In genomic region chr2:48444404-48444803, GRCh38 we compare ENCODE assay signal across 20 cellular contexts. TPM values are rescaled to one million over a fixed set of nuclear protein-coding genes. Genes with fewer than 3 reads are reported as not detected.
DNase-seq lines count a peak whose midpoint lies in the region; ATAC-seq, FAIRE-seq and TF ChIP-seq lines count a peak whose summit lies in the region.
"Had no signal": no experiment of that assay in that cellular context is flagged by ENCODE, and none has a peak within 500 bp of the region (broad histone marks: within the 10 kb centered on the region; RNA-seq: fewer than 3 reads in every experiment).

No MANE protein-coding gene starts in this region.

- H3K27ac ChIP-seq in Karpas-422 (ENCODE audit: low read length), result no peak overlapping the region
- H3K27ac ChIP-seq in kidney (ENCODE audit: low read depth in 2 of 2, low read length in 2 of 2), result no peak overlapping the region
- H3K27ac ChIP-seq: skin epidermis, upper lobe of right lung had no signal

- H3K9ac ChIP-seq in Karpas-422 (ENCODE audit: low read length) (no peak overlapping the region), kidney (ENCODE audit: low read length in 2 of 2) (no peak overlapping the region)

- no peaks in the 10 kb centered on the region for H3K9me2 ChIP-seq in Karpas-422 (replicated peaks; ENCODE audit: insufficient read depth, low read length)

- peaks cover 6% of the 10 kb centered on the region for H3K36me3 ChIP-seq in Karpas-422 (ENCODE audit: insufficient read depth, low read length)
- peaks cover 0 to 3% of the 10 kb centered on the region in 2 donors for H3K36me3 ChIP-seq in kidney (ENCODE audit: control insufficient read depth in 1 of 2, insufficient read depth in 2 of 2, low read length in 2 of 2)
- H3K36me3 ChIP-seq: BE2C, upper lobe of right lung had no signal

- H3K4me1 ChIP-seq in Karpas-422 (ENCODE audit: low read length) (peaks cover 64% of the 10 kb centered on the region), kidney (ENCODE audit: control insufficient read depth in 1 of 2, insufficient read depth in 1 of 2, low read depth in 1 of 2, low read length in 2 of 2) (peaks cover 16 to 29% of the 10 kb centered on the region in 2 donors)
- H3K4me1 ChIP-seq: BE2C had no signal

- H3K4me3 ChIP-seq in Karpas-422 (ENCODE audit: low read length) (no peak overlapping the region), kidney (ENCODE audit: low read length in 2 of 2) (peak overlapping the region; percentile 0 to 16), lower leg skin (ENCODE audit: low read depth, poor library complexity, severe bottlenecking) (no peak overlapping the region)
- H3K4me3 ChIP-seq: skin epidermis, upper lobe of right lung had no signal

- WGBS in lower leg skin, 2 donors, result 84 to 86% methylated on average over 2 of the region's 2 CpGs

- intact Hi-C loops in kidney (cut with DNase I) (no loop called here), lower leg skin (cut with DNase I; ENCODE audit: low total_unique reads) (no loop called here)
- intact Hi-C loops in activated naive CD4-positive, alpha-beta T cell treated with anti-CD3 and anti-CD28 coated beads for 36 hours (cut with micrococcal nuclease), result no loop called here

- TF ChIP-seq CTCF in kidney (IDR thresholded peaks at IDR 0.05; ENCODE audit: borderline replicate concordance, extremely low read depth, insufficient read depth) (no peak), lower leg skin (IDR thresholded peaks at IDR 0.05) (no peak)

- peaks cover 80% of the 10 kb centered on the region for H3K79me2 ChIP-seq in Karpas-422 (ENCODE audit: low read length)

- peaks cover 36% of the 10 kb centered on the region for H3K4me1 Mint-ChIP-seq in activated naive CD4-positive, alpha-beta T cell treated with anti-CD3 and anti-CD28 coated beads for 36 hours (ENCODE audit: low read depth)

- H3K27ac Mint-ChIP-seq in activated naive CD4-positive, alpha-beta T cell treated with anti-CD3 and anti-CD28 coated beads for 36 hours, result no peak overlapping the region

- H3K9me3 ChIP-seq in Karpas-422 (ENCODE audit: low read length) (no peaks in the 10 kb centered on the region), kidney (ENCODE audit: control insufficient read depth in 1 of 2, low read length in 2 of 2) (no peaks in the 10 kb centered on the region)
- H3K9me3 ChIP-seq: BE2C, upper lobe of right lung had no signal

- no peaks in the 10 kb centered on the region for H3K27me3 ChIP-seq in Karpas-422 (ENCODE audit: low read length)
- H3K27me3 ChIP-seq: BE2C, upper lobe of right lung had no signal

- no peak overlapping the region for H3K4me3 Mint-ChIP-seq in activated naive CD4-positive, alpha-beta T cell treated with anti-CD3 and anti-CD28 coated beads for 36 hours

- no peaks in the 10 kb centered on the region for H3K27me3 Mint-ChIP-seq in activated naive CD4-positive, alpha-beta T cell treated with anti-CD3 and anti-CD28 coated beads for 36 hours (ENCODE audit: low read depth)

- ATAC-seq in GM18511 (IDR thresholded peaks at IDR 0.05; ENCODE audit: unreplicated experiment) (peak; percentile 15), GM21447 (IDR thresholded peaks at IDR 0.05; ENCODE audit: unreplicated experiment) (peak; percentile 27)
- ATAC-seq: left cardiac atrium, upper lobe of right lung had no signal

- H3K9me3 Mint-ChIP-seq in activated naive CD4-positive, alpha-beta T cell treated with anti-CD3 and anti-CD28 coated beads for 36 hours, result no peaks in the 10 kb centered on the region

- TF ChIP-seq POLR2A in lower leg skin (IDR thresholded peaks at IDR 0.05), result no peak

- no peak for FAIRE-seq in kidney (lab: Jason Lieb, UNC)

- DNase-seq in Karpas-422 (no peak), kidney (no peak), lower leg skin (ENCODE audit: low spot score in 2 of 2) (no peak), NCI-H2107 (lab: John Stamatoyannopoulos, UW) (no peak)
- no peak for DNase-seq in activated naive CD4-positive, alpha-beta T cell treated with anti-CD3 and anti-CD28 coated beads for 36 hours
- DNase-seq: activated CD4-positive, alpha-beta T cell treated with anti-CD3 and anti-CD28 coated beads for 4 hours; activated T-cell treated with anti-CD3 and anti-CD28 coated beads, Interleukin-2, amount 50 U/mL, for 1 hour; BE2C; DND-41; effector memory CD4-positive, alpha-beta T cell; hypothalamus; Kasumi-1; left cardiac atrium; NCI-H2081; SIG-M5; stimulated activated naive CD4-positive, alpha-beta T cell; upper lobe of right lung had no signal

- H3K4me2 ChIP-seq in Karpas-422 (ENCODE audit: low read depth, low read length, poor library complexity, severe bottlenecking), result peak overlapping the region; percentile 13

- CTCF ChIA-PET in activated naive CD4-positive, alpha-beta T cell treated with anti-CD3 and anti-CD28 coated beads for 36 hours (lab: Charles Lee), result interaction anchor here (1.1 kb wide), 1 partner anchor 586 kb away, joined by 4 read pairs; no protein-coding TSS in a partner anchor

- H2AFZ ChIP-seq in Karpas-422 (ENCODE audit: low read length), result no peak overlapping the region

- H3K36me3 Mint-ChIP-seq in activated naive CD4-positive, alpha-beta T cell treated with anti-CD3 and anti-CD28 coated beads for 36 hours (ENCODE audit: low read depth), result peaks cover 4% of the 10 kb centered on the region

- H4K20me1 ChIP-seq in Karpas-422 (ENCODE audit: insufficient read depth, low read depth, low read length), result no peaks in the 10 kb centered on the region

RNA-seq across cellular contexts. Expression of gene PPP1R21, which starts 3.8 kb away (rescaled TPM):
- total RNA-seq in Karpas-422 (2014; rRNA removed; shearing (Covaris generic); ENCODE audit: low replicate concordance), result 23.8 and 35.8 TPM in 2 replicates
- total RNA-seq in kidney (38.6 TPM), lower leg skin (10 to 100 TPM; 15.8 to 29.5 (median 21.3) TPM)
- 42.1 TPM for polyA plus RNA-seq in kidney (ENCODE audit: insufficient read depth, low read depth, low replicate concordance)
- 10 to 100 TPM; 14.9 to 16.5 TPM for total RNA-seq in activated naive CD4-positive, alpha-beta T cell treated with anti-CD3 and anti-CD28 coated beads for 36 hours

Comparison
In these comparisons a context has a peak if more than half of its experiments do, and no peak if none do; other contexts are left out.
1. H3K4me3 ChIP-seq: peak in kidney (2 of 2); none in Karpas-422 (single experiment) and lower leg skin (single experiment).